Comparison of ENCODE assay signal across 1 cellular context in the genomic region with DNA sequence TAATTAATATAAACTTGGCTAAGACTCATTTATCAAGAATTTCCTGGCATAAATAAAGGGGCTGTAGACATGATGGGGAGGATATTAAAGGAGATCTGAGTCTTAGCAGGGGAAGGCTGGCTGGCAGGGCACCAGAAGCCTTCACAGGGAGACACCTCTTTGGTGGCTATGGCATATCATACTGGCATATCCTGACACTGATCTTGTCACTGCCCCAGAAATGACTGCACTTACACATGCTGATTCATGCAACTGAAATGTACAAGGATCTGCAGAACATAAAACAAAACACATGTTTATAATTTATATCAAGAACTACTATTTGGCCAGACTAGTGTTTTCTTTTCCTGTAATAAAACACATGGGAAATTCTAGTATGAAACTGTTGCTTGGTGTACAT.
TF ChIP-seq lines count a peak whose summit lies in the region.

No MANE protein-coding gene starts in this region.

TF ChIP-seq in endothelial cell of umbilical vein, 7 proteins besides CTCF, POLR2A, EP300 and RAD21 (continued from another document):
- TF ChIP-seq GATA2 (IDR thresholded peaks at IDR 0.05; ENCODE audit: insufficient read depth, insufficient read length, low read depth, low read length) (peak; percentile 77), FOS (IDR thresholded peaks at IDR 0.05; ENCODE audit: borderline replicate concordance, insufficient read depth, low read length) (peak; percentile 57), POLR2AphosphoS5 (IDR thresholded peaks at IDR 0.05; ENCODE audit: insufficient read depth, low read depth, low read length) (no peak), MYC (IDR thresholded peaks at IDR 0.05; ENCODE audit: low read depth, low read length) (no peak), MAX (IDR thresholded peaks at IDR 0.05; ENCODE audit: insufficient read depth, insufficient read length) (no peak)
